Comparison of ENCODE assay signal across 15 cellular contexts in genomic region chr6:15396808-15397207, GRCh38.
DNase-seq lines count a peak whose midpoint lies in the region; ATAC-seq, FAIRE-seq and TF ChIP-seq lines count a peak whose summit lies in the region.
"Had no signal": no experiment of that assay in that cellular context is flagged by ENCODE, and none has a peak within 500 bp of the region (broad histone marks: within the 10 kb centered on the region; RNA-seq: fewer than 3 reads in every experiment).

No MANE protein-coding gene starts in this region.

- peaks cover 0 to 28% (median 23%) of the 10 kb centered on the region in 3 donors for H3K4me1 ChIP-seq in pancreas

- FAIRE-seq in pancreas (lab: Jason Lieb, UNC) (no peak), GM12891 (lab: Jason Lieb, UNC) (no peak)
- FAIRE-seq: H1 had no signal

- H3K36me3 ChIP-seq in pancreas (no peaks in the 10 kb centered on the region), MG63 (no peaks in the 10 kb centered on the region)
- H3K36me3 ChIP-seq: HAP-1 had no signal

- DNase-seq in LNCaP clone FGC (ENCODE audit: low read depth) (peak; percentile 87), left lobe of liver (ENCODE audit: low spot score) (peak; percentile 57), pancreas (peak in 2 of 6 donors; percentile 12 to 27), GM12891 (ENCODE audit: insufficient read length, low spot score) (no peak), NCI-H1105 treated with DMSO at 0.1 percent for 48 hours (lab: John Stamatoyannopoulos, UW) (no peak), NAMALWA (ENCODE audit: low spot score) (no peak), MG63 (no peak)
- DNase-seq: 8988T; CD4-positive, alpha-beta memory T cell; DMS153; DMS79; GDM1 had no signal

- ATAC-seq in left lobe of liver = peak; percentile 76
- peak; percentile 59 to 76 (median 67) for ATAC-seq in pancreas

- H3K9me3 ChIP-seq in pancreas (no peaks in the 10 kb centered on the region), MG63 (no peaks in the 10 kb centered on the region)
- H3K9me3 ChIP-seq: HAP-1 had no signal

- no peak overlapping the region for H3K27ac ChIP-seq in pancreas
- H3K27ac ChIP-seq: BLaER1 had no signal

- H3K27me3 ChIP-seq in pancreas (no peaks in the 10 kb centered on the region), MG63 (no peaks in the 10 kb centered on the region)
- H3K27me3 ChIP-seq: BLaER1 had no signal

- H3K4me3 ChIP-seq in LNCaP clone FGC (ENCODE audit: low read depth, low read length) (no peak overlapping the region), pancreas (no peak overlapping the region), MG63 (no peak overlapping the region)
- H3K4me3 ChIP-seq: BLaER1, HAP-1 had no signal

- TF ChIP-seq CTCF in LNCaP clone FGC (IDR thresholded peaks at IDR 0.05; ENCODE audit: control insufficient read depth, extremely low read depth, insufficient read depth) (no peak), pancreas (IDR thresholded peaks at IDR 0.05) (no peak)

- WGBS in pancreas, 2 donors = 17 to 21% methylated on average over 3 of the region's 3 CpGs

- intact Hi-C loops in pancreas (cut with DNase I) = no loop called here

- TF ChIP-seq POLR2A in GM12891 (IDR thresholded peaks at IDR 0.05; ENCODE audit: low read depth, low read length) = no peak

TF ChIP-seq in GM12891, 5 proteins besides CTCF, POLR2A, EP300 and RAD21:
- TF ChIP-seq TAF1 (IDR thresholded peaks at IDR 0.05; ENCODE audit: low read depth, low read length) (no peak), SPI1 (IDR thresholded peaks at IDR 0.05; ENCODE audit: low read depth, low read length) (no peak), PAX5 (IDR thresholded peaks at IDR 0.05; ENCODE audit: insufficient read depth, low read length, severe bottlenecking) (no peak), POU2F2 (IDR thresholded peaks at IDR 0.05; ENCODE audit: low read depth, low read length) (no peak), POLR2AphosphoS5 (IDR thresholded peaks at IDR 0.05; ENCODE audit: low read depth, low read length) (no peak)
TF ChIP-seq in GM12891: peak in this region for 0.

Comparison
In these comparisons a context has a peak if more than half of its experiments do, and no peak if none do; other contexts are left out.
1. DNase-seq: peak in LNCaP clone FGC (single experiment) and left lobe of liver (single experiment); none in GM12891 (single experiment), NCI-H1105 treated with DMSO at 0.1 percent for 48 hours (single experiment), NAMALWA (single experiment) and MG63 (single experiment).